10 cellular contexts compared by ENCODE assay signal in genomic region chr12:12608557-12608957, GRCh38. TPM values are rescaled to one million over a fixed set of nuclear protein-coding genes. Genes with fewer than 3 reads are reported as not detected.
DNase-seq lines count a peak whose midpoint lies in the region; ATAC-seq, FAIRE-seq and TF ChIP-seq lines count a peak whose summit lies in the region.
"Had no signal": no experiment of that assay in that cellular context is flagged by ENCODE, and none has a peak within 500 bp of the region (broad histone marks: within the 10 kb centered on the region; RNA-seq: fewer than 3 reads in every experiment).

No MANE protein-coding gene starts in this region.

- H2AFZ ChIP-seq in HepG2 (ENCODE audit: low read length) = no peak overlapping the region
- H2AFZ ChIP-seq in hepatocyte = no peak overlapping the region

- no peaks in the 10 kb centered on the region for H4K20me1 ChIP-seq in HepG2 (ENCODE audit: insufficient read depth, low read length)
- no peaks in the 10 kb centered on the region for H4K20me1 ChIP-seq in hepatocyte (ENCODE audit: insufficient read depth, poor library complexity, severe bottlenecking)

- H3K4me3 ChIP-seq in HepG2 (replicated peaks in 1 of 3; ENCODE audit: insufficient read depth in 1 of 3, low read depth in 2 of 3, low read length in 3 of 3) (no peak overlapping the region), hepatocyte (no peak overlapping the region)
- H3K4me3 ChIP-seq: lung had no signal

- H3K4me1 ChIP-seq in HepG2 (ENCODE audit: insufficient read depth, low read length) (peaks cover 45% of the 10 kb centered on the region), hepatocyte (ENCODE audit: insufficient read depth) (peaks cover 6% of the 10 kb centered on the region)

- POLR2A ChIA-PET in HepG2 (lab: Yijun Ruan, JAX) = no interaction called here

- peaks cover 41% of the 10 kb centered on the region for H3K4me1 Mint-ChIP-seq in T-helper 2 cell treated with Interferon-gamma antibody and Interleukin-4, amounts not matched to agents 5 μg/mL and 100 μg/mL, for 36 hours (ENCODE audit: low read depth)

- H3K9me2 ChIP-seq in hepatocyte (replicated peaks; ENCODE audit: insufficient read depth) = no peaks in the 10 kb centered on the region

- H3K27me3 ChIP-seq in HepG2 (ENCODE audit: control insufficient read depth in 1 of 2, insufficient read depth in 2 of 2, low read length in 2 of 2) (no peaks in the 10 kb centered on the region), hepatocyte (no peaks in the 10 kb centered on the region)

- no peak for TF ChIP-seq RAD21 in HepG2 (CRISPR knock-in tag; IDR thresholded peaks at IDR 0.05)

- TF ChIP-seq POLR2A in HepG2 (IDR thresholded peaks at IDR 0.05; ENCODE audit: insufficient read depth in 1 of 2, low read depth in 2 of 2, low read length in 2 of 2) = no peak

- no peak overlapping the region for H3K27ac ChIP-seq in HepG2 (ENCODE audit: extremely low read length, insufficient read depth, low read length)
- no peak overlapping the region for H3K27ac ChIP-seq in hepatocyte

- H3K79me2 ChIP-seq in HepG2 (ENCODE audit: insufficient read depth, low read length) (peaks cover 12% of the 10 kb centered on the region), hepatocyte (peaks cover 10% of the 10 kb centered on the region)

- H3K4me2 ChIP-seq in HepG2 (ENCODE audit: low read depth, low read length) = no peak overlapping the region
- H3K4me2 ChIP-seq in hepatocyte = no peak overlapping the region

- BruUV-seq in HepG2 (replicated peaks; lab: Mats Ljungman, UMichigan) = no TSS peak

- in situ Hi-C loops in HepG2 (cut with HindIII; ENCODE audit: extremely low pct_ligation_motif_present, low pct_unique_long_range_greater_than_20kb) = no loop called here

- H3K27me3 Mint-ChIP-seq in T-helper 2 cell treated with Interferon-gamma antibody and Interleukin-4, amounts not matched to agents 5 μg/mL and 100 μg/mL, for 36 hours (ENCODE audit: low read depth) = no peaks in the 10 kb centered on the region

- no peak for FAIRE-seq in HepG2 (lab: Jason Lieb, UNC)

- CTCF ChIA-PET in HepG2 (lab: Yijun Ruan, JAX; ENCODE audit: low intra/inter-chr PET ratio, low total read pairs) = no interaction called here

- H3K9me3 Mint-ChIP-seq in T-helper 2 cell treated with Interferon-gamma antibody and Interleukin-4, amounts not matched to agents 5 μg/mL and 100 μg/mL, for 36 hours = no peaks in the 10 kb centered on the region

- peak; percentile 19 for DNase-seq in NCI-H146 (lab: John Stamatoyannopoulos, UW)
- DNase-seq in NCI-H146 treated with DMSO at 0.1 percent for 48 hours (lab: John Stamatoyannopoulos, UW; ENCODE audit: unreplicated experiment) = no peak
- peak; percentile 23 for DNase-seq in H4 (ENCODE audit: low spot score)
- peak; percentile 21 for DNase-seq in T-helper 2 cell treated with Interferon-gamma antibody and Interleukin-4, amounts not matched to agents 5 μg/mL and 100 μg/mL, for 36 hours (ENCODE audit: low spot score)
- DNase-seq in HepG2 (ENCODE audit: low spot score) = peak; percentile 25
- DNase-seq in anterior cingulate cortex (lab: John Stamatoyannopoulos, UW) = no peak
- DNase-seq in hepatocyte (ENCODE audit: low spot score) = no peak
- DNase-seq: stimulated activated CD4-positive, alpha-beta T cell treated with anti-CD3 and anti-CD28 coated beads, Interleukin-4, amount 100 ng/mL, for 24 hours had no signal

- ATAC-seq in HepG2 = no peak
- ATAC-seq in HG02763 (IDR thresholded peaks at IDR 0.05; ENCODE audit: unreplicated experiment) = no peak

- intact Hi-C loops in HepG2 (cut with micrococcal nuclease; ENCODE audit: unreplicated experiment) = no loop called here

- peak overlapping the region; percentile 5 for H3K27ac Mint-ChIP-seq in T-helper 2 cell treated with Interferon-gamma antibody and Interleukin-4, amounts not matched to agents 5 μg/mL and 100 μg/mL, for 36 hours

- H3K9me3 ChIP-seq in HepG2 (ENCODE audit: low read length) = no peaks in the 10 kb centered on the region
- H3K9me3 ChIP-seq in hepatocyte (ENCODE audit: low read depth) = no peaks in the 10 kb centered on the region

- TF ChIP-seq CTCF in HepG2 (CRISPR knock-in tag; IDR thresholded peaks at IDR 0.05) (peak; percentile 58), hepatocyte (IDR thresholded peaks at IDR 0.05; ENCODE audit: poor library complexity) (no peak)

- TF ChIP-seq EP300 in HepG2 (IDR thresholded peaks at IDR 0.05; ENCODE audit: low read depth in 2 of 2, low read length in 2 of 2) = no peak
- TF ChIP-seq EP300 in HepG2 (CRISPR knock-in tag; IDR thresholded peaks at IDR 0.05; ENCODE audit: borderline replicate concordance) = no peak

- H3K9ac ChIP-seq in HepG2 (ENCODE audit: insufficient read depth, low read depth, low read length) = no peak overlapping the region

- no peak overlapping the region for H3K4me3 Mint-ChIP-seq in T-helper 2 cell treated with Interferon-gamma antibody and Interleukin-4, amounts not matched to agents 5 μg/mL and 100 μg/mL, for 36 hours

- peaks cover 2% of the 10 kb centered on the region for H3K36me3 Mint-ChIP-seq in T-helper 2 cell treated with Interferon-gamma antibody and Interleukin-4, amounts not matched to agents 5 μg/mL and 100 μg/mL, for 36 hours (ENCODE audit: low read depth)

- WGBS in HepG2 (ENCODE audit: low lambda C conversion rate) = 100% methylated on average over 1 of the region's 1 CpG
- 90% methylated on average over 1 of the region's 1 CpG for WGBS in hepatocyte (ENCODE audit: low lambda C conversion rate, missing lambda C conversion rate)

- H3K36me3 ChIP-seq in HepG2 (replicated peaks in 1 of 2; ENCODE audit: control insufficient read depth in 1 of 2, insufficient read depth in 2 of 2, low read length in 2 of 2) (no peaks in the 10 kb centered on the region), hepatocyte (replicated peaks; ENCODE audit: insufficient read depth, low read depth) (no peaks in the 10 kb centered on the region)

RNA-seq across cellular contexts. Expression of gene CREBL2, which starts 3.1 kb away (rescaled TPM):
- total RNA-seq in H4 (2014; rRNA removed; shearing (Covaris generic)) = 29.9 and 35.4 TPM in 2 replicates
- 6.9 and 10.1 TPM in 2 replicates for total RNA-seq in HepG2 (2016; rRNA removed; fragmentation: Illumina TruSeq; extraction: Trizol)
- 2.9 and 3.5 TPM in 2 replicates for total RNA-seq in HepG2 (2016; cell fraction: cytosol; rRNA removed; fragmentation: Illumina TruSeq; extraction: Trizol; ENCODE audit: low read depth)
- total RNA-seq in HepG2 (2016; cell fraction: insoluble cytoplasmic fraction; rRNA removed; fragmentation: Illumina TruSeq; extraction: Trizol) = 7.6 and 9.8 TPM in 2 replicates
- total RNA-seq in HepG2 (2016; cell fraction: membrane; rRNA removed; fragmentation: Illumina TruSeq; extraction: Trizol) = 9.4 and 10.1 TPM in 2 replicates
- 4.8 and 5.8 TPM in 2 replicates for total RNA-seq in HepG2 (2016; cell fraction: nucleus; rRNA removed; fragmentation: Illumina TruSeq; extraction: Trizol)
- 8.4 TPM in 2 replicates for polyA plus RNA-seq in HepG2 (2011; rRNA removed)
- 6.0 and 8.1 TPM in 2 replicates for polyA plus RNA-seq in HepG2 (2011; cell fraction: cytosol; rRNA removed)
- polyA plus RNA-seq in HepG2 (2011; cell fraction: nucleus; rRNA removed) = 2.7 and 3.6 TPM in 2 replicates
- polyA plus RNA-seq in HepG2 (2012) = 7.8 and 8.1 TPM in 2 replicates
- polyA plus RNA-seq in HepG2 (2016; cell fraction: cytosol; fragmentation: Illumina TruSeq; extraction: Trizol; ENCODE audit: low read depth) = 3.6 and 3.7 TPM in 2 replicates
- 9.2 and 9.4 TPM in 2 replicates for polyA plus RNA-seq in HepG2 (2016; cell fraction: insoluble cytoplasmic fraction; fragmentation: Illumina TruSeq; extraction: Trizol; ENCODE audit: low read depth)
- polyA plus RNA-seq in HepG2 (2016; cell fraction: membrane; fragmentation: Illumina TruSeq; extraction: Trizol; ENCODE audit: low read depth) = 6.7 and 7.3 TPM in 2 replicates
- polyA plus RNA-seq in HepG2 (2016; cell fraction: nucleus; fragmentation: Illumina TruSeq; extraction: Trizol; ENCODE audit: insufficient read depth, low read depth) = 5.8 and 6.1 TPM in 2 replicates
- 5.8 and 9.0 TPM in 2 replicates for polyA minus RNA-seq in HepG2 (2011; rRNA and poly(A)+ RNA removed; ENCODE audit: low replicate concordance)
- 5.5 and 6.2 TPM in 2 replicates for polyA minus RNA-seq in HepG2 (2011; cell fraction: cytosol; rRNA and poly(A)+ RNA removed)
- 13.5 and 13.8 TPM in 2 replicates for polyA minus RNA-seq in HepG2 (2011; cell fraction: nucleus; rRNA and poly(A)+ RNA removed)
- 19.0 and 19.4 TPM in 2 replicates for total RNA-seq in hepatocyte
- 7.2 and 11.4 TPM in 2 replicates for polyA plus RNA-seq in hepatocyte

RNA-seq across cellular contexts. Expression of gene DUSP16, which starts 45.9 kb away (rescaled TPM):
- 9.7 and 13.7 TPM in 2 replicates for total RNA-seq in H4 (2014; rRNA removed; shearing (Covaris generic))
- total RNA-seq in HepG2 (2016; rRNA removed; fragmentation: Illumina TruSeq; extraction: Trizol) = 46.6 and 69.1 TPM in 2 replicates
- 75.4 and 77.4 TPM in 2 replicates for total RNA-seq in HepG2 (2016; cell fraction: cytosol; rRNA removed; fragmentation: Illumina TruSeq; extraction: Trizol; ENCODE audit: low read depth)
- 45.6 and 69.2 TPM in 2 replicates for total RNA-seq in HepG2 (2016; cell fraction: insoluble cytoplasmic fraction; rRNA removed; fragmentation: Illumina TruSeq; extraction: Trizol)
- total RNA-seq in HepG2 (2016; cell fraction: membrane; rRNA removed; fragmentation: Illumina TruSeq; extraction: Trizol) = 44.8 and 48.7 TPM in 2 replicates
- 37.1 and 40.3 TPM in 2 replicates for total RNA-seq in HepG2 (2016; cell fraction: nucleus; rRNA removed; fragmentation: Illumina TruSeq; extraction: Trizol)
- polyA plus RNA-seq in HepG2 (2011; rRNA removed) = 33.8 and 45.7 TPM in 2 replicates
- 38.7 and 54.1 TPM in 2 replicates for polyA plus RNA-seq in HepG2 (2011; cell fraction: cytosol; rRNA removed)
- polyA plus RNA-seq in HepG2 (2011; cell fraction: nucleus; rRNA removed) = 18.4 and 20.7 TPM in 2 replicates
- 38.8 and 40.2 TPM in 2 replicates for polyA plus RNA-seq in HepG2 (2012)
- polyA plus RNA-seq in HepG2 (2016; cell fraction: cytosol; fragmentation: Illumina TruSeq; extraction: Trizol; ENCODE audit: low read depth) = 2.3 and 2.6 TPM in 2 replicates
- 45.8 and 48.8 TPM in 2 replicates for polyA plus RNA-seq in HepG2 (2016; cell fraction: insoluble cytoplasmic fraction; fragmentation: Illumina TruSeq; extraction: Trizol; ENCODE audit: low read depth)
- polyA plus RNA-seq in HepG2 (2016; cell fraction: membrane; fragmentation: Illumina TruSeq; extraction: Trizol; ENCODE audit: low read depth) = 11.5 and 13.5 TPM in 2 replicates
- polyA plus RNA-seq in HepG2 (2016; cell fraction: nucleus; fragmentation: Illumina TruSeq; extraction: Trizol; ENCODE audit: insufficient read depth, low read depth) = 29.0 and 30.6 TPM in 2 replicates
- 16.0 and 66.0 TPM in 2 replicates for polyA minus RNA-seq in HepG2 (2011; rRNA and poly(A)+ RNA removed; ENCODE audit: low replicate concordance)
- polyA minus RNA-seq in HepG2 (2011; cell fraction: cytosol; rRNA and poly(A)+ RNA removed) = 50.3 and 55.0 TPM in 2 replicates
- 53.4 and 59.3 TPM in 2 replicates for polyA minus RNA-seq in HepG2 (2011; cell fraction: nucleus; rRNA and poly(A)+ RNA removed)
- total RNA-seq in hepatocyte = 74.1 and 78.0 TPM in 2 replicates
- polyA plus RNA-seq in hepatocyte = 13.4 and 14.3 TPM in 2 replicates

Comparison
In these comparisons a context has a peak if more than half of its experiments do, and no peak if none do; other contexts are left out.
1. DNase-seq: peak in NCI-H146 (single experiment), H4 (single experiment), T-helper 2 cell treated with Interferon-gamma antibody and Interleukin-4, amounts not matched to agents 5 μg/mL and 100 μg/mL, for 36 hours (single experiment) and HepG2 (single experiment); none in NCI-H146 treated with DMSO at 0.1 percent for 48 hours (single experiment), anterior cingulate cortex (0 of 58) and hepatocyte (single experiment).